ENCODE assay signal across 1 cellular context in genomic region chr16:75648265-75649076, GRCh38.
A peak's percentile ranks its signal among the peaks of the same experiment; 100 is the strongest.
TF ChIP-seq lines count a peak whose summit lies in the region.

No MANE protein-coding gene starts in this region.

TF ChIP-seq in K562, 482 proteins besides CTCF, POLR2A, EP300 and RAD21 (continued from another document and continues in another):
- TF ChIP-seq MITF (IDR thresholded peaks at IDR 0.05) (no peak), MCM7 (IDR thresholded peaks at IDR 0.05) (no peak), CHD4 (IDR thresholded peaks at IDR 0.05; ENCODE audit: insufficient read depth, insufficient replicate concordance, low read depth, low read length, poor library complexity, severe bottlenecking) (no peak), ETS2 (tag; IDR thresholded peaks at IDR 0.05; ENCODE audit: borderline replicate concordance, poor library complexity, severe bottlenecking) (no peak), ILF3 (IDR thresholded peaks at IDR 0.05; ENCODE audit: borderline replicate concordance) (no peak), ZBTB9 (CRISPR knock-in tag; IDR thresholded peaks at IDR 0.05) (no peak), BRCA1 (IDR thresholded peaks at IDR 0.05) (no peak), BRCA1 (CRISPR knock-in tag; IDR thresholded peaks at IDR 0.05) (peak; percentile 76; the same call in 1 of the 2 replicates), ZNF12 (CRISPR knock-in tag; IDR thresholded peaks at IDR 0.05) (no peak), RREB1 (CRISPR knock-in tag; IDR thresholded peaks at IDR 0.05) (no peak), HDGF (IDR thresholded peaks at IDR 0.05) (no peak), MEF2D (tag; conservative IDR thresholded peaks at IDR 0.05; ENCODE audit: low read depth) (no peak), OTX1 (CRISPR knock-in tag; IDR thresholded peaks at IDR 0.05) (no peak), AFF4 (CRISPR knock-in tag; IDR thresholded peaks at IDR 0.05) (no peak), MIER1 (IDR thresholded peaks at IDR 0.05; ENCODE audit: low read depth) (no peak), ZNF76 (CRISPR knock-in tag; IDR thresholded peaks at IDR 0.05; ENCODE audit: borderline replicate concordance) (no peak), PTBP1 (IDR thresholded peaks at IDR 0.05; ENCODE audit: low read depth, low read length) (no peak), PRDM10 (IDR thresholded peaks at IDR 0.05; ENCODE audit: partially characterized antibody) (no peak), SMC3 (conservative IDR thresholded peaks at IDR 0.05; ENCODE audit: insufficient read depth, low read depth, low read length) (0 out of 2 replicates have a peak, but pooled peaks have one; percentile 6), TAF9B (IDR thresholded peaks at IDR 0.05; ENCODE audit: partially characterized antibody) (peak; percentile 74), TAF7 (tag; IDR thresholded peaks at IDR 0.05) (peak; percentile 70), ZNF778 (CRISPR knock-in tag; IDR thresholded peaks at IDR 0.05) (no peak), THRAP3 (IDR thresholded peaks at IDR 0.05; ENCODE audit: borderline replicate concordance) (no peak), ZNF24 (IDR thresholded peaks at IDR 0.05) (no peak), COPS2 (conservative IDR thresholded peaks at IDR 0.05) (no peak), ZNF551 (CRISPR knock-in tag; IDR thresholded peaks at IDR 0.05) (no peak), GATAD2A (IDR thresholded peaks at IDR 0.05) (no peak), FOXK2 (conservative IDR thresholded peaks at IDR 0.05 in 1 of 2, IDR thresholded peaks at IDR 0.05 in 1 of 2; ENCODE audit: low read depth in 2 of 2) (peak; percentile 98 to 99), HNRNPH1 (optimal IDR thresholded peaks at IDR 0.05; ENCODE audit: low read depth, low read length) (no peak), ZNF717 (CRISPR knock-in tag; IDR thresholded peaks at IDR 0.05) (no peak), ZNF398 (CRISPR knock-in tag; IDR thresholded peaks at IDR 0.05) (no peak), GABPB2 (CRISPR knock-in tag; conservative IDR thresholded peaks at IDR 0.05) (no peak), IRF9 (tag; IDR thresholded peaks at IDR 0.05) (no peak), RBM34 (IDR thresholded peaks at IDR 0.05; ENCODE audit: borderline replicate concordance, insufficient read depth, low read length) (no peak), SMARCA5 (IDR thresholded peaks at IDR 0.05) (no peak), HMG20A (CRISPR knock-in tag; conservative IDR thresholded peaks at IDR 0.05) (no peak), ZNF511 (CRISPR knock-in tag; IDR thresholded peaks at IDR 0.05) (no peak; the same call in 1 of the 2 replicates), EZH2 (IDR thresholded peaks at IDR 0.05; ENCODE audit: borderline replicate concordance, low read depth, low read length) (no peak), RBM14 (IDR thresholded peaks at IDR 0.05; ENCODE audit: borderline replicate concordance, insufficient read depth, low read depth, low read length) (no peak), KDM2B (CRISPR knock-in tag; IDR thresholded peaks at IDR 0.05) (no peak), FOXP4 (CRISPR knock-in tag; IDR thresholded peaks at IDR 0.05; ENCODE audit: borderline replicate concordance) (no peak)
